Comparison of ENCODE assay signal across 11 cellular contexts in genomic region chr1:61054636-61055035, GRCh38. TPM values are rescaled to one million over a fixed set of nuclear protein-coding genes. Genes with fewer than 3 reads are reported as not detected.
A peak's percentile ranks its signal among the peaks of the same experiment; 100 is the strongest.
DNase-seq lines count a peak whose midpoint lies in the region; TF ChIP-seq lines count a peak whose summit lies in the region.
"Had no signal": no experiment of that assay in that cellular context is flagged by ENCODE, and none has a peak within 500 bp of the region (broad histone marks: within the 10 kb centered on the region; RNA-seq: fewer than 3 reads in every experiment).

No MANE protein-coding gene starts in this region.

- H3K4me1 Mint-ChIP-seq in activated naive CD8-positive, alpha-beta T cell (ENCODE audit: low read depth): peaks cover 33% of the 10 kb centered on the region
- peaks cover 39% of the 10 kb centered on the region for H3K4me1 Mint-ChIP-seq in activated naive CD8-positive, alpha-beta T cell treated with anti-CD3 and anti-CD28 coated beads for 36 hours

- peak overlapping the region; percentile 58 for H3K4me3 Mint-ChIP-seq in activated naive CD8-positive, alpha-beta T cell
- H3K4me3 Mint-ChIP-seq in activated naive CD8-positive, alpha-beta T cell treated with anti-CD3 and anti-CD28 coated beads for 36 hours: no peak overlapping the region

- TF ChIP-seq CTCF in colonic mucosa (IDR thresholded peaks at IDR 0.05) (no peak), tibial nerve (IDR thresholded peaks at IDR 0.05) (no peak)

- no peaks in the 10 kb centered on the region for H3K36me3 Mint-ChIP-seq in activated naive CD8-positive, alpha-beta T cell
- H3K36me3 Mint-ChIP-seq in activated naive CD8-positive, alpha-beta T cell treated with anti-CD3 and anti-CD28 coated beads for 36 hours: no peaks in the 10 kb centered on the region

- peaks cover 31% of the 10 kb centered on the region for H3K27me3 Mint-ChIP-seq in activated naive CD8-positive, alpha-beta T cell
- peaks cover 81% of the 10 kb centered on the region for H3K27me3 Mint-ChIP-seq in activated naive CD8-positive, alpha-beta T cell treated with anti-CD3 and anti-CD28 coated beads for 36 hours

- H3K9me3 Mint-ChIP-seq in activated naive CD8-positive, alpha-beta T cell (ENCODE audit: low read depth): no peaks in the 10 kb centered on the region
- no peaks in the 10 kb centered on the region for H3K9me3 Mint-ChIP-seq in activated naive CD8-positive, alpha-beta T cell treated with anti-CD3 and anti-CD28 coated beads for 36 hours

- peak overlapping the region in 1 of 2 donors; percentile 74 for H3K9ac ChIP-seq in colonic mucosa (ENCODE audit: low read depth in 2 of 2, low read length in 2 of 2)

- H3K36me3 ChIP-seq in colonic mucosa (no peaks in the 10 kb centered on the region), muscle layer of duodenum (ENCODE audit: control insufficient read depth in 1 of 2, insufficient read depth in 2 of 2, low read length in 2 of 2) (no peaks in the 10 kb centered on the region), tibial nerve (no peaks in the 10 kb centered on the region)

- no peak for TF ChIP-seq POLR2A in tibial nerve (IDR thresholded peaks at IDR 0.05)

- DNase-seq in activated naive CD8-positive, alpha-beta T cell treated with anti-CD3 and anti-CD28 coated beads for 36 hours: no peak
- DNase-seq in colonic mucosa (peak; percentile 74), tibial nerve (ENCODE audit: low spot score in 2 of 2) (no peak), HPDE6-E6E7 (ENCODE audit: extremely low spot score) (no peak), NCI-H2107 (lab: John Stamatoyannopoulos, UW) (no peak), HK-2 (ENCODE audit: unreplicated experiment) (no peak)
- DNase-seq: DND-41, NCI-H1694 treated with DMSO at 0.1 percent for 48 hours, T-helper 1 cell had no signal

- peak overlapping the region; percentile 73 for H3K27ac ChIP-seq in colonic mucosa
- H3K27ac ChIP-seq in muscle layer of duodenum (ENCODE audit: low read length): peak overlapping the region; percentile 76
- peak overlapping the region; percentile 13 to 97 (median 60) for H3K27ac ChIP-seq in tibial nerve

- WGBS in tibial nerve, 2 donors: 76 to 91% methylated on average over 8 to 11 of the region's 11 CpGs

- no peak overlapping the region for H3K27ac Mint-ChIP-seq in activated naive CD8-positive, alpha-beta T cell
- H3K27ac Mint-ChIP-seq in activated naive CD8-positive, alpha-beta T cell treated with anti-CD3 and anti-CD28 coated beads for 36 hours: no peak overlapping the region

- H3K27me3 ChIP-seq in colonic mucosa (no peaks in the 10 kb centered on the region), muscle layer of duodenum (ENCODE audit: low read depth, low read length) (no peaks in the 10 kb centered on the region), tibial nerve (no peaks in the 10 kb centered on the region)

- H3K9me3 ChIP-seq in colonic mucosa (no peaks in the 10 kb centered on the region), muscle layer of duodenum (ENCODE audit: control insufficient read depth in 1 of 2, low read length in 2 of 2) (no peaks in the 10 kb centered on the region), tibial nerve (no peaks in the 10 kb centered on the region)

- peak overlapping the region; percentile 33 for H3K4me3 ChIP-seq in colonic mucosa
- H3K4me3 ChIP-seq in muscle layer of duodenum (ENCODE audit: low read depth in 1 of 2, low read length in 2 of 2): peak overlapping the region in 1 of 2 donors; percentile 55
- no peak overlapping the region for H3K4me3 ChIP-seq in tibial nerve

- no peak for TF ChIP-seq EP300 in tibial nerve (IDR thresholded peaks at IDR 0.05)

- H3K4me1 ChIP-seq in colonic mucosa (peaks cover 10% of the 10 kb centered on the region), muscle layer of duodenum (ENCODE audit: control insufficient read depth in 1 of 2, insufficient read depth in 2 of 2, low read length in 2 of 2) (peaks cover 17 to 43% of the 10 kb centered on the region in 2 donors), tibial nerve (peaks cover 0 to 59% (median 11%) of the 10 kb centered on the region in 4 donors)

- intact Hi-C loops in colonic mucosa (cut with DNase I): loop anchor here (5.0 to 10.0 kb wide), 2 partner anchors 398 to 530 kb away; no protein-coding TSS in a partner anchor

RNA-seq across cellular contexts. Expression of gene NFIA, which starts 27.7 kb away (rescaled TPM):
- 1 to 10 TPM; 1.3 to 1.7 TPM for total RNA-seq in activated naive CD8-positive, alpha-beta T cell treated with anti-CD3 and anti-CD28 coated beads for 36 hours
- 10 to 100 TPM; 36.0 to 44.2 TPM for total RNA-seq in colonic mucosa
- total RNA-seq in tibial nerve: 10 to 100 TPM; 71.2 to 81.4 (median 75.7) TPM

Comparison
In these comparisons a context has a peak if more than half of its experiments do, and no peak if none do; other contexts are left out.
1. RNA of gene NFIA, which starts 27.7 kb away (total RNA-seq): 71.2 to 81.4 TPM in tibial nerve and 36.0 to 44.2 TPM in colonic mucosa; 1.3 to 1.7 TPM in activated naive CD8-positive, alpha-beta T cell treated with anti-CD3 and anti-CD28 coated beads for 36 hours; every median in the first group is over 10 times any median in the second.
2. Peak in every context shown above with its lines, with median percentiles within 50 percentile points of each other: H3K27ac ChIP-seq.